In the genomic region with DNA sequence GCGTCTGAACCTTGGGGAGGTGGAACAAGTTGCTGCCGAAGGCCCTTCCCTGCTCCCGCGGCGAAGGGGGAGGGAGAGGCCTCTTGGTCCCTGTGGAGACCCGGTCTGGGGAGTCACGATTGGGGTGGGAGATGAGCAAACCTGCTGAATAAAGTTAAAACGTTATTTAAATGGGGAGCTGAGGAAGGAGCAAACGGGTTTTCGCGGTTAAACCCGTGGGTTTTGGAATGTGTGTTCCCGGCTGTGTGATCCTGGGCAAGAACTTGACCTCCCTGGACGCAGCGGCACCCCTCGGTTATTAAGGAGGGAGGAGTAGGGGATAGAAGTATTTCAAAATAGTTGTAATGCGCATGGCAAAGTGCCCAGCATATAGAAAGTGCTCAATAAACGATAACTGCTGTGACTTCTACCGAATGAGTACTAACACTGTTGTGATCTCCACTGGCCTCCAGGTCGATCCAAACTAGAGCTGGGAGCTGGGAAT, we compare ENCODE assay signal across 1 cellular context.
TF ChIP-seq lines count a peak whose summit lies in the region.

No MANE protein-coding gene starts in this region.

TF ChIP-seq in neural cell, 6 proteins besides CTCF, POLR2A, EP300 and RAD21:
- TF ChIP-seq, protein P1, sequence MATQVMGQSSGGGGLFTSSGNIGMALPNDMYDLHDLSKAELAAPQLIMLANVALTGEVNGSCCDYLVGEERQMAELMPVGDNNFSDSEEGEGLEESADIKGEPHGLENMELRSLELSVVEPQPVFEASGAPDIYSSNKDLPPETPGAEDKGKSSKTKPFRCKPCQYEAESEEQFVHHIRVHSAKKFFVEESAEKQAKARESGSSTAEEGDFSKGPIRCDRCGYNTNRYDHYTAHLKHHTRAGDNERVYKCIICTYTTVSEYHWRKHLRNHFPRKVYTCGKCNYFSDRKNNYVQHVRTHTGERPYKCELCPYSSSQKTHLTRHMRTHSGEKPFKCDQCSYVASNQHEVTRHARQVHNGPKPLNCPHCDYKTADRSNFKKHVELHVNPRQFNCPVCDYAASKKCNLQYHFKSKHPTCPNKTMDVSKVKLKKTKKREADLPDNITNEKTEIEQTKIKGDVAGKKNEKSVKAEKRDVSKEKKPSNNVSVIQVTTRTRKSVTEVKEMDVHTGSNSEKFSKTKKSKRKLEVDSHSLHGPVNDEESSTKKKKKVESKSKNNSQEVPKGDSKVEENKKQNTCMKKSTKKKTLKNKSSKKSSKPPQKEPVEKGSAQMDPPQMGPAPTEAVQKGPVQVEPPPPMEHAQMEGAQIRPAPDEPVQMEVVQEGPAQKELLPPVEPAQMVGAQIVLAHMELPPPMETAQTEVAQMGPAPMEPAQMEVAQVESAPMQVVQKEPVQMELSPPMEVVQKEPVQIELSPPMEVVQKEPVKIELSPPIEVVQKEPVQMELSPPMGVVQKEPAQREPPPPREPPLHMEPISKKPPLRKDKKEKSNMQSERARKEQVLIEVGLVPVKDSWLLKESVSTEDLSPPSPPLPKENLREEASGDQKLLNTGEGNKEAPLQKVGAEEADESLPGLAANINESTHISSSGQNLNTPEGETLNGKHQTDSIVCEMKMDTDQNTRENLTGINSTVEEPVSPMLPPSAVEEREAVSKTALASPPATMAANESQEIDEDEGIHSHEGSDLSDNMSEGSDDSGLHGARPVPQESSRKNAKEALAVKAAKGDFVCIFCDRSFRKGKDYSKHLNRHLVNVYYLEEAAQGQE (IDR thresholded peaks at IDR 0.05; ENCODE audit: borderline replicate concordance): no peak
- TF ChIP-seq MXI1 (conservative IDR thresholded peaks at IDR 0.05; ENCODE audit: poor library complexity, severe bottlenecking): no peak
- TF ChIP-seq POLR2AphosphoS5 (IDR thresholded peaks at IDR 0.05): no peak
- no peak for TF ChIP-seq SMC3 (conservative IDR thresholded peaks at IDR 0.05; ENCODE audit: poor library complexity)
- no peak for TF ChIP-seq EZH2 (IDR thresholded peaks at IDR 0.05; ENCODE audit: borderline replicate concordance, insufficient read depth, low read length, poor library complexity, severe bottlenecking)
- no peak for TF ChIP-seq TAF1 (IDR thresholded peaks at IDR 0.05; ENCODE audit: low read depth)
